Comparison of ENCODE assay signal across 28 cellular contexts in genomic region chr3:54085936-54086335, GRCh38. TPM values are rescaled to one million over a fixed set of nuclear protein-coding genes. Genes with fewer than 3 reads are reported as not detected.
"Had no signal": no experiment of that assay in that cellular context is flagged by ENCODE, and none has a peak within 500 bp of the region (broad histone marks: within the 10 kb centered on the region; RNA-seq: fewer than 3 reads in every experiment).

No MANE protein-coding gene starts in this region.

- ATAC-seq: effector memory CD8-positive, alpha-beta T cell; esophagus mucosa; foreskin keratinocyte; gastrocnemius medialis; gastroesophageal sphincter; heart left ventricle; heart right ventricle had no signal

- H3K9me3 Mint-ChIP-seq: dendritic cell treated with granulocyte-macrophage colony-stimulating factor and Interleukin-4, amounts not matched to agents 40 ng/mL and 50 ng/mL, for 4 days; effector memory CD8-positive, alpha-beta T cell; endodermal cell had no signal

- DNase-seq: colonic mucosa; cortex of kidney; dermis blood vessel endothelial cell; dorsolateral prefrontal cortex; effector CD4-positive, alpha-beta T cell; effector CD8-positive, alpha-beta T cell; effector memory CD4-positive, alpha-beta T cell; effector memory CD8-positive, alpha-beta T cell; endodermal cell; erythroblast; esophagus squamous epithelium; foreskin fibroblast; foreskin keratinocyte; foreskin melanocyte; gastrocnemius medialis; glutamatergic neuron; head of caudate nucleus; heart left ventricle; heart right ventricle had no signal

- H3K27ac Mint-ChIP-seq: dendritic cell treated with granulocyte-macrophage colony-stimulating factor and Interleukin-4, amounts not matched to agents 40 ng/mL and 50 ng/mL, for 4 days; effector memory CD8-positive, alpha-beta T cell; endodermal cell had no signal

- H3K9me3 ChIP-seq: colonic mucosa, esophagus squamous epithelium, gastrocnemius medialis, gastroesophageal sphincter, heart left ventricle, heart right ventricle had no signal

- H3K4me3 Mint-ChIP-seq: dendritic cell treated with granulocyte-macrophage colony-stimulating factor and Interleukin-4, amounts not matched to agents 40 ng/mL and 50 ng/mL, for 4 days; effector memory CD8-positive, alpha-beta T cell; endodermal cell had no signal

- H3K4me1 ChIP-seq: colonic mucosa, foreskin keratinocyte, gastrocnemius medialis had no signal

- H3K27ac ChIP-seq: colonic mucosa, coronary artery, dorsolateral prefrontal cortex, epithelial cell of prostate, esophagus squamous epithelium, foreskin keratinocyte, gastrocnemius medialis, gastroesophageal sphincter, heart left ventricle, heart right ventricle, hepatocyte had no signal

- H3K4me3 ChIP-seq: colonic mucosa, coronary artery, dorsolateral prefrontal cortex, esophagus squamous epithelium, gastrocnemius medialis, gastroesophageal sphincter, heart left ventricle, heart right ventricle, hepatocyte had no signal

- H3K36me3 ChIP-seq: colonic mucosa, esophagus squamous epithelium, gastrocnemius medialis, gastroesophageal sphincter, heart left ventricle, heart right ventricle had no signal

RNA-seq across cellular contexts. Expression of gene CACNA2D3, which starts 36.4 kb away (rescaled TPM):
- total RNA-seq: dermis microvascular lymphatic vessel endothelial cell, endothelial cell of umbilical vein, glomerular endothelial cell had no signal
